Comparison of ENCODE assay signal across 8 cellular contexts in genomic region chrX:123731987-123732678, GRCh38. TPM values are rescaled to one million over a fixed set of nuclear protein-coding genes. Genes with fewer than 3 reads are reported as not detected.
A peak's percentile ranks its signal among the peaks of the same experiment; 100 is the strongest.
DNase-seq lines count a peak whose midpoint lies in the region; ATAC-seq and TF ChIP-seq lines count a peak whose summit lies in the region.

No MANE protein-coding gene starts in this region.

- peaks cover 6% of the 10 kb centered on the region for H3K36me3 ChIP-seq in HAP-1 (replicated peaks)
- peaks cover 30% of the 10 kb centered on the region; the same call in 1 of the 2 replicates for H3K36me3 ChIP-seq in OCI-LY7 (ENCODE audit: insufficient read depth, low read length)
- H3K36me3 ChIP-seq in stomach smooth muscle (ENCODE audit: control insufficient read depth in 2 of 2, insufficient read depth in 2 of 2, low read length in 2 of 2) = no peaks in the 10 kb centered on the region

- H3K4me1 ChIP-seq in HAP-1 (peaks cover 34% of the 10 kb centered on the region), OCI-LY7 (ENCODE audit: insufficient read depth, low read length, poor library complexity, severe bottlenecking) (peaks cover 51% of the 10 kb centered on the region), stomach smooth muscle (ENCODE audit: control insufficient read depth, insufficient read depth, low read length) (peaks cover 3% of the 10 kb centered on the region)

- H3K27me3 ChIP-seq in HAP-1 (ENCODE audit: low read depth) = no peaks in the 10 kb centered on the region
- H3K27me3 ChIP-seq in stomach smooth muscle (ENCODE audit: control insufficient read depth in 1 of 2, insufficient read depth in 2 of 2, low read length in 2 of 2) = no peaks in the 10 kb centered on the region

- peak overlapping the region; percentile 71 for H3K27ac ChIP-seq in OCI-LY7 (ENCODE audit: low read depth, low read length, poor library complexity, severe bottlenecking)
- peak overlapping the region; percentile 66 for H3K27ac ChIP-seq in stomach smooth muscle (ENCODE audit: low read length)

- no peak for TF ChIP-seq CTCF in OCI-LY7 (conservative IDR thresholded peaks at IDR 0.05; ENCODE audit: low read length)
- no peak for TF ChIP-seq CTCF in cardiac fibroblast (IDR thresholded peaks at IDR 0.05; ENCODE audit: low read depth, low read length)

- H3K4me3 ChIP-seq in HAP-1 (peak overlapping the region; percentile 92), OCI-LY7 (ENCODE audit: low read depth, low read length, poor library complexity, severe bottlenecking) (peak overlapping the region; percentile 100), cardiac fibroblast (replicated peaks in 1 of 2; ENCODE audit: low read depth in 2 of 2, low read length in 2 of 2) (peak overlapping the region; percentile 84 to 87), stomach smooth muscle (ENCODE audit: low read length in 2 of 2) (peak overlapping the region; percentile 75 to 81)

- no TSS peak for BruUV-seq in OCI-LY7 (replicated peaks; lab: Mats Ljungman, UMichigan)

- peak overlapping the region; percentile 74 to 83 for H3K9ac ChIP-seq in stomach smooth muscle (ENCODE audit: low read length in 2 of 2)

- H3K4me2 ChIP-seq in OCI-LY7 (ENCODE audit: low read length) = peak overlapping the region; percentile 98

- DNase-seq in NCI-H1417 (lab: John Stamatoyannopoulos, UW) = peak; percentile 14 to 50 (median 42)
- no peak for DNase-seq in NCI-H1417 treated with DMSO at 0.1 percent for 48 hours (lab: John Stamatoyannopoulos, UW)
- peak in 1 of 2 experiments; percentile 53 for DNase-seq in HAP-1 (ENCODE audit: low spot score in 2 of 2)
- DNase-seq in OCI-LY7 (ENCODE audit: low spot score) = no peak
- peak in 1 of 2 donors; percentile 34 for DNase-seq in cardiac fibroblast (ENCODE audit: low read depth in 2 of 2)
- DNase-seq in left lobe of liver (ENCODE audit: low spot score) = peak; percentile 41
- no peak for DNase-seq in NCI-H774 (lab: John Stamatoyannopoulos, UW)

- peaks cover 23% of the 10 kb centered on the region for H4K20me1 ChIP-seq in OCI-LY7 (ENCODE audit: insufficient read depth, low read length)

- in situ Hi-C loops in HAP-1 (cut with MboI; ENCODE audit: low sequenced_read_pairs) = no loop called here

- no peak overlapping the region; the same call in 1 of the 2 replicates for H2AFZ ChIP-seq in OCI-LY7 (ENCODE audit: low read length)

- POLR2A ChIA-PET in OCI-LY7 (lab: Charles Lee) = interaction anchor here (0.6 to 1.1 kb wide), 6 partner anchors 14 to 348 kb away, joined by 3 to 4 read pairs (median 3); no protein-coding TSS in a partner anchor

- H3K9me3 ChIP-seq in HAP-1 (peaks cover 4% of the 10 kb centered on the region; the same call in 1 of the 2 replicates), OCI-LY7 (ENCODE audit: low read length) (no peaks in the 10 kb centered on the region), stomach smooth muscle (ENCODE audit: control insufficient read depth in 2 of 2, low read length in 2 of 2) (no peaks in the 10 kb centered on the region)

- peaks cover 62% of the 10 kb centered on the region for H3K79me2 ChIP-seq in OCI-LY7 (ENCODE audit: insufficient read depth, low read depth, low read length)

- peak; percentile 76 for ATAC-seq in left lobe of liver

- intact Hi-C loops in OCI-LY7 (cut with micrococcal nuclease; ENCODE audit: unreplicated experiment) = no loop called here

- H3K9me2 ChIP-seq in OCI-LY7 (ENCODE audit: insufficient read depth, low read length) = no peaks in the 10 kb centered on the region

- CTCF ChIA-PET in OCI-LY7 (lab: Charles Lee; ENCODE audit: unreplicated experiment) = no interaction called here

RNA-seq across cellular contexts. Expression of gene THOC2, which starts 0.7 kb away (rescaled TPM):
- 73.8 and 101 TPM in 2 replicates for total RNA-seq in OCI-LY7 (2014; rRNA removed; shearing (Covaris generic))
- total RNA-seq in OCI-LY7 (2022) = 97.3 and 99.1 TPM in 2 replicates
- total RNA-seq in left lobe of liver = 20.0 TPM

Comparison
In these comparisons a context has a peak if more than half of its experiments do, and no peak if none do; other contexts are left out.
1. DNase-seq: peak in NCI-H1417 (3 of 3) and left lobe of liver (single experiment); none in NCI-H1417 treated with DMSO at 0.1 percent for 48 hours (single experiment), OCI-LY7 (single experiment) and NCI-H774 (single experiment).
2. Peak in every context shown above with its lines, with median percentiles within 50 percentile points of each other: H3K4me3 ChIP-seq.